In genomic region chr9:7177383-7177782, GRCh38 we compare ENCODE assay signal across 23 cellular contexts.
"Had no signal": no experiment of that assay in that cellular context is flagged by ENCODE, and none has a peak within 500 bp of the region (broad histone marks: within the 10 kb centered on the region; RNA-seq: fewer than 3 reads in every experiment).

No MANE protein-coding gene starts in this region.

- H3K9me3 ChIP-seq: body of pancreas, esophagus muscularis mucosa, left lung, prostate gland, suprapubic skin, transverse colon, vagina had no signal

- H3K27me3 ChIP-seq: body of pancreas, esophagus muscularis mucosa, left lung, neural progenitor cell, suprapubic skin, transverse colon, vagina had no signal

- H3K36me3 ChIP-seq: neural progenitor cell, prostate gland had no signal

- H3K4me3 ChIP-seq: body of pancreas, coronary artery, esophagus muscularis mucosa, left lung, neural progenitor cell, prostate gland, suprapubic skin, transverse colon, vagina had no signal

- H3K27ac ChIP-seq: body of pancreas, coronary artery, esophagus muscularis mucosa, left lung, neural progenitor cell, prostate gland, suprapubic skin, vagina had no signal

- H3K4me3 Mint-ChIP-seq: activated CD4-positive, alpha-beta memory T cell treated with anti-CD3 and anti-CD28 coated beads, Interleukin-2, amount 10 ng/mL, durations not matched to agents 7 days and 5 days; activated CD4-positive, alpha-beta T cell treated with anti-CD3 and anti-CD28 coated beads for 36 hours; activated naive CD8-positive, alpha-beta T cell treated with anti-CD3 and anti-CD28 coated beads, Interleukin-2, amount 10 ng/mL, durations not matched to agents 7 days and 5 days; central memory CD8-positive, alpha-beta T cell; naive B cell; neural progenitor cell; stimulated activated naive CD8-positive, alpha-beta T cell treated with anti-CD3 and anti-CD28 coated beads, Interleukin-15, Interleukin-2, amounts not matched to agents 100 ng/mL and 50 ng/mL, for 24 hours; T-helper 2 cell treated with Interferon-gamma antibody and Interleukin-4, amounts not matched to agents 5 μg/mL and 100 μg/mL, for 36 hours; WTC11 had no signal

- DNase-seq: activated CD4-positive, alpha-beta memory T cell treated with anti-CD3 and anti-CD28 coated beads, Interleukin-2, amount 10 ng/mL, durations not matched to agents 7 days and 5 days; activated CD4-positive, alpha-beta T cell treated with anti-CD3 and anti-CD28 coated beads for 36 hours; activated naive CD4-positive, alpha-beta T cell treated with Interleukin-2 at 50 U/mL for 16 hours; activated naive CD8-positive, alpha-beta T cell treated with anti-CD3 and anti-CD28 coated beads, Interleukin-2, amount 10 ng/mL, durations not matched to agents 7 days and 5 days; activated T-cell treated with anti-CD3 and anti-CD28 coated beads, Interleukin-2, amount 50 U/mL, for 1 hour; body of pancreas; glutamatergic neuron; hippocampal formation; left lung; naive B cell; right cardiac atrium; transverse colon had no signal

- H3K4me1 ChIP-seq: body of pancreas, esophagus muscularis mucosa, left lung, prostate gland, suprapubic skin had no signal

- H3K27me3 Mint-ChIP-seq: activated CD4-positive, alpha-beta memory T cell treated with anti-CD3 and anti-CD28 coated beads, Interleukin-2, amount 10 ng/mL, durations not matched to agents 7 days and 5 days; activated CD4-positive, alpha-beta T cell treated with anti-CD3 and anti-CD28 coated beads for 36 hours; activated naive CD8-positive, alpha-beta T cell treated with anti-CD3 and anti-CD28 coated beads, Interleukin-2, amount 10 ng/mL, durations not matched to agents 7 days and 5 days; central memory CD8-positive, alpha-beta T cell; naive B cell; stimulated activated naive CD8-positive, alpha-beta T cell treated with anti-CD3 and anti-CD28 coated beads, Interleukin-15, Interleukin-2, amounts not matched to agents 100 ng/mL and 50 ng/mL, for 24 hours had no signal

- H3K9me3 Mint-ChIP-seq: activated T-helper 2 cell treated with anti-CD3 and anti-CD28 coated beads, Interferon-gamma antibody, Interleukin-2, Interleukin-4, amounts not matched to agents 10 μg/mL and 5 μg/mL and 100 μg/mL, durations not matched to agents 14 hours and 24 hours and 36 hours; central memory CD8-positive, alpha-beta T cell; stimulated activated naive CD8-positive, alpha-beta T cell treated with anti-CD3 and anti-CD28 coated beads, Interleukin-15, Interleukin-2, amounts not matched to agents 100 ng/mL and 50 ng/mL, for 24 hours; T-helper 2 cell treated with Interferon-gamma antibody and Interleukin-4, amounts not matched to agents 5 μg/mL and 100 μg/mL, for 36 hours had no signal

- H3K27ac Mint-ChIP-seq: activated CD4-positive, alpha-beta memory T cell treated with anti-CD3 and anti-CD28 coated beads, Interleukin-2, amount 10 ng/mL, durations not matched to agents 7 days and 5 days; activated CD4-positive, alpha-beta T cell treated with anti-CD3 and anti-CD28 coated beads for 36 hours; activated naive CD8-positive, alpha-beta T cell treated with anti-CD3 and anti-CD28 coated beads, Interleukin-2, amount 10 ng/mL, durations not matched to agents 7 days and 5 days; activated T-helper 2 cell treated with anti-CD3 and anti-CD28 coated beads, Interferon-gamma antibody, Interleukin-2, Interleukin-4, amounts not matched to agents 10 μg/mL and 5 μg/mL and 100 μg/mL, durations not matched to agents 14 hours and 24 hours and 36 hours; neural progenitor cell; stimulated activated naive CD8-positive, alpha-beta T cell treated with anti-CD3 and anti-CD28 coated beads, Interleukin-15, Interleukin-2, amounts not matched to agents 100 ng/mL and 50 ng/mL, for 24 hours; T-helper 2 cell treated with Interferon-gamma antibody and Interleukin-4, amounts not matched to agents 5 μg/mL and 100 μg/mL, for 36 hours; WTC11 had no signal
